Comparison of ENCODE assay signal across 16 cellular contexts in the genomic region with DNA sequence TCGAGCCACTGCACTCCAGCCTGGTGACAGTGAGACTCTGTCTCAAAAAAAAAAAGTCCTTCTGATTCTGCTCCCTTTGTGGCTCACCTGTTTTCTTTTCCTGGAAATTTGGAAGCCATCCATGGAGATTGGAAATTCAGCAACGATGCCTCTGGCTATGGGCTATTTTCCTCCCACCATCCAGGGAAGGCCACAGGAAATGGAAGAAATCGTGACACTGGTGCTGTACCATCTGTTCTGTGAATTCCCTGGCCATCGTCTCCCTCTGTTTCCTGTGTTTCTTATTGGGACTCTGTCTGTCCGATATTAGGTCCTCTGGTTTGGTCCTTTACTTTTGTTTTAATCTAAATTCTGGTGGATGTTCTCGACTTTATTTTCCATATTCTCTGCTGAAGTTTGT.
"Had no signal": no experiment of that assay in that cellular context is flagged by ENCODE, and none has a peak within 500 bp of the region (broad histone marks: within the 10 kb centered on the region; RNA-seq: fewer than 3 reads in every experiment).

No MANE protein-coding gene starts in this region.

- ATAC-seq: K562, T-cell had no signal

- DNase-seq: Kasumi-1, MV-4-11, NCI-H1048, NCI-H1105, NCI-H1417, NCI-H1436 treated with DMSO at 0.1 percent for 48 hours, NCI-H1694, NCI-H187 treated with DMSO at 0.1 percent for 48 hours, NCI-H2171 treated with DMSO at 0.1 percent for 48 hours, NCI-H2227 treated with DMSO at 0.1 percent for 48 hours, NCI-H524, NCI-H526 treated with DMSO at 0.1 percent for 48 hours, NCI-H774, SHP77, T-cell had no signal
